ENCODE assay signal across 8 cellular contexts in genomic region chr5:61334224-61335196, GRCh38. TPM values are rescaled to one million over a fixed set of nuclear protein-coding genes. Genes with fewer than 3 reads are reported as not detected.
DNase-seq lines count a peak whose midpoint lies in the region; ATAC-seq lines count a peak whose summit lies in the region.

No MANE protein-coding gene starts in this region.

- CTCF ChIA-PET in activated CD4-positive, alpha-beta T cell treated with anti-CD3 and anti-CD28 coated beads, Interleukin-2, amount 10 ng/mL, durations not matched to agents 7 days and 5 days (lab: Charles Lee): interaction anchor here (1.1 to 1.2 kb wide), 2 partner anchors 13 to 57 kb away, joined by 3 read pairs; no protein-coding TSS in a partner anchor

- POLR2A ChIA-PET in activated CD4-positive, alpha-beta T cell treated with anti-CD3 and anti-CD28 coated beads, Interleukin-2, amount 10 ng/mL, durations not matched to agents 7 days and 5 days (lab: Charles Lee): no interaction called here

- H3K27me3 Mint-ChIP-seq in activated CD4-positive, alpha-beta T cell treated with anti-CD3 and anti-CD28 coated beads, Interleukin-2, amount 10 ng/mL, durations not matched to agents 7 days and 5 days: peaks cover 28% of the 10 kb centered on the region
- H3K27me3 Mint-ChIP-seq in activated naive CD8-positive, alpha-beta T cell treated with anti-CD3 and anti-CD28 coated beads, Interleukin-2, amount 50 U/mL, for 24 hours: peaks cover 8% of the 10 kb centered on the region
- H3K27me3 Mint-ChIP-seq in stimulated activated naive B cell treated with anti-CD40 and anti-IgM and Interleukin-4, amounts not matched to agents 10 μg/mL and 1 μg/mL and 100 μg/mL, for 72 hours: no peaks in the 10 kb centered on the region

- peaks cover 7% of the 10 kb centered on the region for H3K36me3 Mint-ChIP-seq in activated CD4-positive, alpha-beta T cell treated with anti-CD3 and anti-CD28 coated beads, Interleukin-2, amount 10 ng/mL, durations not matched to agents 7 days and 5 days (ENCODE audit: low read depth)
- peaks cover 9% of the 10 kb centered on the region for H3K36me3 Mint-ChIP-seq in activated naive CD8-positive, alpha-beta T cell treated with anti-CD3 and anti-CD28 coated beads, Interleukin-2, amount 50 U/mL, for 24 hours (ENCODE audit: low read depth)
- H3K36me3 Mint-ChIP-seq in stimulated activated naive B cell treated with anti-CD40 and anti-IgM and Interleukin-4, amounts not matched to agents 10 μg/mL and 1 μg/mL and 100 μg/mL, for 72 hours: peaks cover 11 to 30% of the 10 kb centered on the region in 2 donors

- peaks cover 18% of the 10 kb centered on the region for H3K4me1 Mint-ChIP-seq in activated CD4-positive, alpha-beta T cell treated with anti-CD3 and anti-CD28 coated beads, Interleukin-2, amount 10 ng/mL, durations not matched to agents 7 days and 5 days
- peaks cover 31% of the 10 kb centered on the region for H3K4me1 Mint-ChIP-seq in activated naive CD8-positive, alpha-beta T cell treated with anti-CD3 and anti-CD28 coated beads, Interleukin-2, amount 50 U/mL, for 24 hours
- H3K4me1 Mint-ChIP-seq in stimulated activated naive B cell treated with anti-CD40 and anti-IgM and Interleukin-4, amounts not matched to agents 10 μg/mL and 1 μg/mL and 100 μg/mL, for 72 hours: peaks cover 27 to 39% of the 10 kb centered on the region in 2 donors

- DNase-seq in activated CD4-positive, alpha-beta T cell treated with anti-CD3 and anti-CD28 coated beads, Interleukin-2, amount 10 ng/mL, durations not matched to agents 7 days and 5 days: no peak
- no peak for DNase-seq in activated CD4-positive, alpha-beta T cell treated with anti-CD3 and anti-CD28 coated beads for 4 hours
- no peak for DNase-seq in activated naive CD8-positive, alpha-beta T cell treated with anti-CD3 and anti-CD28 coated beads, Interleukin-2, amount 50 U/mL, for 24 hours
- peak; percentile 81 for DNase-seq in iris pigment epithelial cell (ENCODE audit: low read depth)
- no peak for DNase-seq in stimulated activated naive B cell treated with anti-CD40 and anti-IgM and Interleukin-4, amounts not matched to agents 10 μg/mL and 1 μg/mL and 100 μg/mL, for 72 hours
- no peak for DNase-seq in left lobe of liver (ENCODE audit: low spot score)
- DNase-seq in NCI-H2081 treated with DMSO at 0.1 percent for 48 hours (lab: John Stamatoyannopoulos, UW): no peak

- no peak for ATAC-seq in activated naive CD8-positive, alpha-beta T cell treated with anti-CD3 and anti-CD28 coated beads, Interleukin-2, amount 50 U/mL, for 24 hours
- no peak for ATAC-seq in stimulated activated naive B cell treated with anti-CD40 and anti-IgM and Interleukin-4, amounts not matched to agents 10 μg/mL and 1 μg/mL and 100 μg/mL, for 72 hours (replicated peaks)
- ATAC-seq in left lobe of liver (no peak), GM18870 (IDR thresholded peaks at IDR 0.05; ENCODE audit: unreplicated experiment) (no peak)

- peak overlapping the region; percentile 70 for H3K4me3 Mint-ChIP-seq in activated CD4-positive, alpha-beta T cell treated with anti-CD3 and anti-CD28 coated beads, Interleukin-2, amount 10 ng/mL, durations not matched to agents 7 days and 5 days
- H3K4me3 Mint-ChIP-seq in activated naive CD8-positive, alpha-beta T cell treated with anti-CD3 and anti-CD28 coated beads, Interleukin-2, amount 50 U/mL, for 24 hours: peak overlapping the region; percentile 79
- H3K4me3 Mint-ChIP-seq in stimulated activated naive B cell treated with anti-CD40 and anti-IgM and Interleukin-4, amounts not matched to agents 10 μg/mL and 1 μg/mL and 100 μg/mL, for 72 hours: peak overlapping the region; percentile 82 to 92

- H3K27ac Mint-ChIP-seq in activated CD4-positive, alpha-beta T cell treated with anti-CD3 and anti-CD28 coated beads, Interleukin-2, amount 10 ng/mL, durations not matched to agents 7 days and 5 days: no peak overlapping the region
- peak overlapping the region; percentile 10 for H3K27ac Mint-ChIP-seq in activated naive CD8-positive, alpha-beta T cell treated with anti-CD3 and anti-CD28 coated beads, Interleukin-2, amount 50 U/mL, for 24 hours
- H3K27ac Mint-ChIP-seq in stimulated activated naive B cell treated with anti-CD40 and anti-IgM and Interleukin-4, amounts not matched to agents 10 μg/mL and 1 μg/mL and 100 μg/mL, for 72 hours: peak overlapping the region; percentile 52

- peaks cover 2% of the 10 kb centered on the region for H3K9me3 Mint-ChIP-seq in activated CD4-positive, alpha-beta T cell treated with anti-CD3 and anti-CD28 coated beads, Interleukin-2, amount 10 ng/mL, durations not matched to agents 7 days and 5 days
- H3K9me3 Mint-ChIP-seq in activated naive CD8-positive, alpha-beta T cell treated with anti-CD3 and anti-CD28 coated beads, Interleukin-2, amount 50 U/mL, for 24 hours: no peaks in the 10 kb centered on the region
- peaks cover 0 to 2% of the 10 kb centered on the region in 2 donors for H3K9me3 Mint-ChIP-seq in stimulated activated naive B cell treated with anti-CD40 and anti-IgM and Interleukin-4, amounts not matched to agents 10 μg/mL and 1 μg/mL and 100 μg/mL, for 72 hours

RNA-seq across cellular contexts. Expression of gene ZSWIM6, which starts 2.5 kb away (rescaled TPM):
- 1 to 10 TPM; 3.8 to 4.3 TPM for total RNA-seq in activated CD4-positive, alpha-beta T cell treated with anti-CD3 and anti-CD28 coated beads, Interleukin-2, amount 10 ng/mL, durations not matched to agents 7 days and 5 days
- total RNA-seq in left lobe of liver: 2.9 TPM
